ENCODE assay signal across 8 cellular contexts in genomic region chr15:64460737-64461576, GRCh38. TPM values are rescaled to one million over a fixed set of nuclear protein-coding genes. Genes with fewer than 3 reads are reported as not detected.
A peak's percentile ranks its signal among the peaks of the same experiment; 100 is the strongest.
DNase-seq lines count a peak whose midpoint lies in the region; ATAC-seq, FAIRE-seq and TF ChIP-seq lines count a peak whose summit lies in the region.

No MANE protein-coding gene starts in this region.

- peaks cover 46% of the 10 kb centered on the region for H3K4me1 Mint-ChIP-seq in chondrocyte (ENCODE audit: low read depth)

- TF ChIP-seq CTCF in AG10803 (conservative IDR thresholded peaks at IDR 0.05; ENCODE audit: low read length) (peak; percentile 24), chondrocyte (IDR thresholded peaks at IDR 0.05) (peak; percentile 40)

- peak; percentile 91 for FAIRE-seq in GM19239 (lab: Jason Lieb, UNC)

- H3K4me3 Mint-ChIP-seq in chondrocyte (ENCODE audit: unreplicated experiment): peak overlapping the region; percentile 77

- peak; percentile 85 for DNase-seq in AG10803 (ENCODE audit: low read depth)
- peak; percentile 35 for DNase-seq in GM19239 (ENCODE audit: insufficient read length, low spot score)
- peak; percentile 48 for DNase-seq in NCI-H1694 (lab: John Stamatoyannopoulos, UW)
- no peak for DNase-seq in chondrocyte (ENCODE audit: low spot score)
- peak; percentile 80 for DNase-seq in kidney tubule cell (ENCODE audit: low spot score)
- peak in 3 of 4 experiments; percentile 3 to 15 (median 6) for DNase-seq in stimulated activated CD4-positive, alpha-beta T cell treated with anti-CD3 and anti-CD28 coated beads, Interleukin-1b, Interleukin-23, amount 100 ng/mL, for 24 hours (ENCODE audit: low read depth in 4 of 4, low spot score in 1 of 4)

- no peaks in the 10 kb centered on the region for H3K27me3 Mint-ChIP-seq in chondrocyte (ENCODE audit: low read depth)

- H3K36me3 Mint-ChIP-seq in chondrocyte (ENCODE audit: low read depth): peaks cover 4% of the 10 kb centered on the region

- H3K27ac Mint-ChIP-seq in chondrocyte (ENCODE audit: unreplicated experiment): peak overlapping the region; percentile 86

- peak; percentile 20 for ATAC-seq in activated CD4-positive, CD25-positive, alpha-beta regulatory T cell treated with anti-CD3 and anti-CD28 coated beads, Interleukin-2, amount 50 U/mL, for 24 hours
- no peak for ATAC-seq in GM18868 (IDR thresholded peaks at IDR 0.05; ENCODE audit: unreplicated experiment)

- no peaks in the 10 kb centered on the region for H3K9me3 Mint-ChIP-seq in chondrocyte (ENCODE audit: low read depth)

- H3K4me3 ChIP-seq in AG10803 (ENCODE audit: low read length): peak overlapping the region; percentile 81

RNA-seq across cellular contexts. Expression of gene ZNF609, which starts 0.6 kb away (rescaled TPM):
- 24.1 to 27.2 TPM (median 24.2 TPM) in 3 replicates for total RNA-seq in chondrocyte
